Comparison of ENCODE assay signal across 8 cellular contexts in genomic region chr2:171086352-171087290, GRCh38.
DNase-seq lines count a peak whose midpoint lies in the region; ATAC-seq, FAIRE-seq and TF ChIP-seq lines count a peak whose summit lies in the region.

No MANE protein-coding gene starts in this region.

- no peaks in the 10 kb centered on the region for H3K9me3 Mint-ChIP-seq in CD8-positive, alpha-beta T cell

- H3K27ac Mint-ChIP-seq in CD8-positive, alpha-beta T cell, result peak overlapping the region; percentile 95

- H3K27me3 ChIP-seq in CD8-positive, alpha-beta T cell (ENCODE audit: insufficient read depth, low read length), result no peaks in the 10 kb centered on the region
- H3K27me3 ChIP-seq in HL-60 (ENCODE audit: insufficient read depth, poor library complexity, severe bottlenecking), result no peaks in the 10 kb centered on the region
- no peaks in the 10 kb centered on the region for H3K27me3 ChIP-seq in body of pancreas

- POLR2A ChIA-PET in CD8-positive, alpha-beta T cell (lab: Charles Lee), result interaction anchor here (0.7 to 2.9 kb wide), 5 partner anchors 12 to 413 kb away, joined by 3 to 19 read pairs (median 4); partner anchors contain the start of gene TLK1

- intact Hi-C loops in CD8-positive, alpha-beta T cell (cut with DNase I, micrococcal nuclease), result loop anchor here (1.0 to 5.0 kb wide), 6 partner anchors 44 to 330 kb away; partner anchors contain the start of genes GORASP2 (in 2 of the 2) and TLK1 (in 1 of the 2)
- intact Hi-C loops in body of pancreas (cut with DNase I), result no loop called here

- 54 to 58% methylated on average over 13 of the region's 13 CpGs for WGBS in body of pancreas, 2 donors

- H3K27ac ChIP-seq in CD8-positive, alpha-beta T cell (ENCODE audit: low read depth, low read length), result peak overlapping the region; percentile 39
- H3K27ac ChIP-seq in HL-60 (replicated peaks), result no peak overlapping the region
- no peak overlapping the region for H3K27ac ChIP-seq in body of pancreas

- peaks cover 66% of the 10 kb centered on the region for H3K4me1 Mint-ChIP-seq in CD8-positive, alpha-beta T cell (ENCODE audit: low read depth)

- no peaks in the 10 kb centered on the region for H3K9me3 ChIP-seq in CD8-positive, alpha-beta T cell (ENCODE audit: low read length)
- peaks cover 0 to 7% (median 0%) of the 10 kb centered on the region in 3 donors for H3K9me3 ChIP-seq in body of pancreas

- H3K4me3 ChIP-seq in CD8-positive, alpha-beta T cell (ENCODE audit: low read depth, low read length), result peak overlapping the region; percentile 39
- H3K4me3 ChIP-seq in HL-60 (replicated peaks; ENCODE audit: insufficient read depth, low read length) (no peak overlapping the region), body of pancreas (no peak overlapping the region)

- peak; percentile 36 for FAIRE-seq in islet of Langerhans (lab: Jason Lieb, UNC)

- no peaks in the 10 kb centered on the region for H3K27me3 Mint-ChIP-seq in CD8-positive, alpha-beta T cell (ENCODE audit: low read depth)

- H3K36me3 Mint-ChIP-seq in CD8-positive, alpha-beta T cell, result peaks cover 13% of the 10 kb centered on the region

- peak; percentile 72 for ATAC-seq in CD8-positive, alpha-beta T cell
- peak; percentile 45 for ATAC-seq in body of pancreas

- no peak for TF ChIP-seq POLR2A in body of pancreas (IDR thresholded peaks at IDR 0.05)

- CTCF ChIA-PET in CD8-positive, alpha-beta T cell (lab: Charles Lee), result interaction anchor here (0.7 to 2.7 kb wide), 41 partner anchors 9 to 808 kb away, joined by 3 to 16 read pairs (median 4); partner anchors contain the start of genes DCAF17, GORASP2 and METTL8

- no peaks in the 10 kb centered on the region for H3K36me3 ChIP-seq in CD8-positive, alpha-beta T cell (ENCODE audit: insufficient read depth, low read length)
- H3K36me3 ChIP-seq in body of pancreas (replicated peaks in 1 of 2; ENCODE audit: insufficient read depth in 1 of 2, low read depth in 2 of 2), result no peaks in the 10 kb centered on the region

- peaks cover 57% of the 10 kb centered on the region for H3K4me1 ChIP-seq in CD8-positive, alpha-beta T cell (ENCODE audit: insufficient read depth, low read length)
- peaks cover 28% of the 10 kb centered on the region for H3K4me1 ChIP-seq in body of pancreas

- peak overlapping the region; percentile 80 for H3K4me3 Mint-ChIP-seq in CD8-positive, alpha-beta T cell

- peak; percentile 27 to 65 (median 57) for DNase-seq in CD8-positive, alpha-beta T cell
- DNase-seq in HL-60 (ENCODE audit: low read depth in 1 of 2, low spot score in 1 of 2) (peak in 1 of 2 experiments; percentile 43), SW480 (ENCODE audit: low spot score) (peak; percentile 15), body of pancreas (peak; percentile 22 to 46 (median 41)), occipital lobe (lab: John Stamatoyannopoulos, UW) (no peak), NCI-H2029 (lab: John Stamatoyannopoulos, UW) (no peak)
- peak; percentile 20 to 36 for DNase-seq in stimulated activated CD4-positive, alpha-beta T cell treated with anti-CD3 and anti-CD28 coated beads, Interleukin-4, amount 100 ng/mL, for 48 hours (ENCODE audit: low read depth in 2 of 2)

- peak; percentile 80 for TF ChIP-seq CTCF in CD8-positive, alpha-beta T cell (IDR thresholded peaks at IDR 0.05)
- TF ChIP-seq CTCF in HL-60 (IDR thresholded peaks at IDR 0.05; ENCODE audit: insufficient read depth, low read length), result peak; percentile 61
- peak; percentile 19 to 51 (median 39) for TF ChIP-seq CTCF in body of pancreas (IDR thresholded peaks at IDR 0.05)

Comparison
In these comparisons a context has a peak if more than half of its experiments do, and no peak if none do; other contexts are left out.
1. DNase-seq: peak in CD8-positive, alpha-beta T cell (7 of 7), SW480 (single experiment), body of pancreas (4 of 4) and stimulated activated CD4-positive, alpha-beta T cell treated with anti-CD3 and anti-CD28 coated beads, Interleukin-4, amount 100 ng/mL, for 48 hours (2 of 2); none in occipital lobe (single experiment) and NCI-H2029 (single experiment).
2. Peak in every context shown above with its lines, with median percentiles within 50 percentile points of each other: CTCF ChIP-seq.